Comparison of ENCODE assay signal across 28 cellular contexts in the genomic region with DNA sequence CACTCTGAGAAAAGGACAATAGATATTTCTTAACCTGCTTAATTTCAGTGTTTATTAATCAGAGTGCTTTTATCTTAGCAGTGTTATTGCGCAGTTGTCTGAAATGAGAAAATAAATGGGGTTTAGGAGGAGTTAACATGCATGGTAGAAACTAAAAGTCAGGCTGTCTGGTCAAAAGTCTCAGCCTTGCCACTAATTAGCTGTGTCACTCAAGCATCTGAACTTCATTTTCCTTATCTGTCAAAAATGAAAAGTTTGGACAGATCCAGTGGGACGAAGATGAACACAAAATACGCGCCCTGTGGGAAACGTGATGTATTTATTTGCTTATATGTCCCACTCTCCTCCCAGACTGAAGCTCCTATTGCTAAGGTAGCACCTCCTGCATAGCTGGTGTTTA. TPM values are rescaled to one million over a fixed set of nuclear protein-coding genes. Genes with fewer than 3 reads are reported as not detected.
"Had no signal": no experiment of that assay in that cellular context is flagged by ENCODE, and none has a peak within 500 bp of the region (broad histone marks: within the 10 kb centered on the region; RNA-seq: fewer than 3 reads in every experiment).

No MANE protein-coding gene starts in this region.

- H3K36me3 ChIP-seq: ascending aorta, breast epithelium, cardiac muscle cell, colonic mucosa had no signal

- FAIRE-seq: frontal cortex had no signal

- H3K27me3 ChIP-seq: ascending aorta, breast epithelium, colonic mucosa had no signal

- H3K4me3 ChIP-seq: ascending aorta, breast epithelium, cardiac muscle cell, colonic mucosa, dorsolateral prefrontal cortex had no signal

- DNase-seq: activated CD4-positive, alpha-beta memory T cell treated with anti-CD3 and anti-CD28 coated beads, Interleukin-2, amount 10 ng/mL, durations not matched to agents 7 days and 5 days; activated CD4-positive, alpha-beta T cell treated with anti-CD3 and anti-CD28 coated beads for 1 hour; activated CD4-positive, alpha-beta T cell treated with anti-CD3 and anti-CD28 coated beads for 4 hours; activated CD4-positive, alpha-beta T cell treated with anti-CD3 and anti-CD28 coated beads, Interleukin-2, amount 10 ng/mL, durations not matched to agents 7 days and 5 days; activated CD4-positive, alpha-beta T cell treated with anti-CD3 and anti-CD28 coated beads, Interleukin-2, amount 50 U/mL, for 4 hours; activated CD8-positive, alpha-beta memory T cell treated with anti-CD3 and anti-CD28 coated beads, Interleukin-2, amount 50 U/mL, for 48 hours; activated gamma-delta T cell; activated naive CD4-positive, alpha-beta T cell; activated naive CD4-positive, alpha-beta T cell treated with anti-CD3 and anti-CD28 coated beads, Interleukin-2, amount 10 ng/mL, durations not matched to agents 7 days and 5 days; activated naive CD8-positive, alpha-beta T cell treated with anti-CD3 and anti-CD28 coated beads, Interleukin-2, amount 10 ng/mL, durations not matched to agents 7 days and 5 days; activated T-cell treated with anti-CD3 and anti-CD28 coated beads for 4 hours; activated T-cell treated with anti-CD3 and anti-CD28 coated beads, Interleukin-2, amount 50 U/mL, for 24 hours; activated T-cell treated with anti-CD3 and anti-CD28 coated beads, Interleukin-2, amount 50 U/mL, for 72 hours; central memory CD4-positive, alpha-beta T cell; cerebellar nuclear complex; effector memory CD4-positive, alpha-beta T cell; endodermal cell; foreskin fibroblast; hypothalamus had no signal

- H3K4me1 ChIP-seq: ascending aorta, breast epithelium, colonic mucosa had no signal

- H3K27ac ChIP-seq: ascending aorta, breast epithelium, cardiac muscle cell, colonic mucosa, dorsolateral prefrontal cortex had no signal

- ATAC-seq: activated naive CD4-positive, alpha-beta T cell treated with anti-CD3 and anti-CD28 coated beads, Interleukin-2, amount 50 U/mL, for 72 hours; activated T-cell treated with anti-CD3 and anti-CD28 coated beads, Interleukin-2, amount 50 U/mL, for 72 hours; esophagus mucosa had no signal

- H3K9me3 ChIP-seq: ascending aorta, breast epithelium, colonic mucosa had no signal

RNA-seq across cellular contexts. Expression of a gene that starts 6.3 kb away (rescaled TPM):
- total RNA-seq: activated CD4-positive, alpha-beta T cell treated with anti-CD3 and anti-CD28 coated beads, Interleukin-2, amount 10 ng/mL, durations not matched to agents 7 days and 5 days; activated naive CD8-positive, alpha-beta T cell treated with anti-CD3 and anti-CD28 coated beads, Interleukin-2, amount 10 ng/mL, durations not matched to agents 7 days and 5 days; ascending aorta; breast epithelium; endodermal cell; esophagus mucosa had no signal
- polyA plus RNA-seq: cardiac muscle cell had no signal

RNA-seq across cellular contexts. Expression of a gene that starts 40.0 kb away (rescaled TPM):
- total RNA-seq: activated CD4-positive, alpha-beta memory T cell treated with anti-CD3 and anti-CD28 coated beads, Interleukin-2, amount 10 ng/mL, durations not matched to agents 7 days and 5 days; activated CD4-positive, alpha-beta T cell treated with anti-CD3 and anti-CD28 coated beads, Interleukin-2, amount 10 ng/mL, durations not matched to agents 7 days and 5 days; activated naive CD4-positive, alpha-beta T cell treated with anti-CD3 and anti-CD28 coated beads, Interleukin-2, amount 50 U/mL, for 72 hours; activated naive CD8-positive, alpha-beta T cell treated with anti-CD3 and anti-CD28 coated beads, Interleukin-2, amount 10 ng/mL, durations not matched to agents 7 days and 5 days; activated T-cell treated with anti-CD3 and anti-CD28 coated beads, Interleukin-2, amount 50 U/mL, for 72 hours; ascending aorta; breast epithelium; cardiac muscle cell; dorsolateral prefrontal cortex; endodermal cell; epithelial cell of proximal tubule; frontal cortex had no signal
- polyA plus RNA-seq: cardiac muscle cell had no signal
